ENCODE assay signal across 29 cellular contexts in genomic region chr11:71333473-71333872, GRCh38.
DNase-seq lines count a peak whose midpoint lies in the region; ATAC-seq, FAIRE-seq and TF ChIP-seq lines count a peak whose summit lies in the region.
"Had no signal": no experiment of that assay in that cellular context is flagged by ENCODE, and none has a peak within 500 bp of the region (broad histone marks: within the 10 kb centered on the region; RNA-seq: fewer than 3 reads in every experiment).

No MANE protein-coding gene starts in this region.

- H3K4me2 ChIP-seq in HepG2 (ENCODE audit: low read depth, low read length): no peak overlapping the region

- no peaks in the 10 kb centered on the region for H3K79me2 ChIP-seq in HepG2 (ENCODE audit: insufficient read depth, low read length)

- BruUV-seq in HepG2 (replicated peaks; lab: Mats Ljungman, UMichigan): no TSS peak

- no peak overlapping the region for H3K4me3 ChIP-seq in HepG2 (replicated peaks in 1 of 3; ENCODE audit: insufficient read depth in 1 of 3, low read depth in 2 of 3, low read length in 3 of 3)
- H3K4me3 ChIP-seq: MG63, SJCRH30 had no signal

- no peak for ATAC-seq in natural killer cell treated with Interleukin-12 subunit alpha and Interleukin-12 subunit beta and Interleukin-15 and Interleukin-18, amount 100 ng/mL, for 72 hours
- ATAC-seq in natural killer cell (no peak), HepG2 (no peak), sciatic nerve (no peak), HG03571 (IDR thresholded peaks at IDR 0.05; ENCODE audit: unreplicated experiment) (no peak), Right ventricle myocardium inferior (no peak)
- ATAC-seq: HCT116, SK-N-SH treated with all-trans-retinoic acid at 6 μM for 48 hours had no signal

- H3K9me3 ChIP-seq in HepG2 (ENCODE audit: low read length): peaks cover 13% of the 10 kb centered on the region
- H3K9me3 ChIP-seq: BE2C, SJCRH30 had no signal

- CTCF ChIA-PET in HepG2 (lab: Yijun Ruan, JAX; ENCODE audit: low intra/inter-chr PET ratio, low total read pairs): no interaction called here

- no peaks in the 10 kb centered on the region for H3K36me3 Mint-ChIP-seq in natural killer cell treated with Interleukin-12 subunit alpha and Interleukin-12 subunit beta and Interleukin-15 and Interleukin-18, amount 100 ng/mL, for 72 hours
- H3K36me3 Mint-ChIP-seq in natural killer cell: no peaks in the 10 kb centered on the region
- H3K36me3 Mint-ChIP-seq: CD14-positive monocyte had no signal

- TF ChIP-seq RAD21 in HepG2 (CRISPR knock-in tag; IDR thresholded peaks at IDR 0.05): no peak

- peak; percentile 20 for DNase-seq in natural killer cell treated with Interleukin-12 subunit alpha and Interleukin-12 subunit beta and Interleukin-15 and Interleukin-18, amount 100 ng/mL, for 72 hours (ENCODE audit: low spot score)
- DNase-seq in natural killer cell: no peak
- no peak for DNase-seq in HepG2 (ENCODE audit: low spot score)
- peak; percentile 14 for DNase-seq in sciatic nerve (ENCODE audit: low spot score)
- DNase-seq in NOMO-1 treated with dmso at 0.1 percent for 144 hours (lab: John Stamatoyannopoulos, UW; ENCODE audit: unreplicated experiment): no peak
- no peak for DNase-seq in Right ventricle myocardium inferior (ENCODE audit: missing footprints)
- no peak for DNase-seq in kidney tubule cell (ENCODE audit: low spot score)
- DNase-seq: 8988T, ACHN, BE2C, DMS 273 treated with DMSO at 0.1 percent for 48 hours, DMS79, GF-D8, KG1, MG63, NCI-H1105 treated with DMSO at 0.1 percent for 48 hours, NCI-H146, NCI-H2029, NCI-H446 treated with DMSO at 0.1 percent for 48 hours, SJCRH30 had no signal

- no peaks in the 10 kb centered on the region for H3K36me3 ChIP-seq in HepG2 (replicated peaks in 1 of 2; ENCODE audit: control insufficient read depth in 1 of 2, insufficient read depth in 2 of 2, low read length in 2 of 2)
- H3K36me3 ChIP-seq: BE2C, MG63, SJCRH30 had no signal

- peaks cover 0 to 6% of the 10 kb centered on the region in 2 donors for H3K27me3 Mint-ChIP-seq in natural killer cell treated with Interleukin-12 subunit alpha and Interleukin-12 subunit beta and Interleukin-15 and Interleukin-18, amount 100 ng/mL, for 72 hours
- H3K27me3 Mint-ChIP-seq in natural killer cell (ENCODE audit: low read depth in 2 of 2): no peaks in the 10 kb centered on the region

- in situ Hi-C loops in HepG2 (cut with HindIII; ENCODE audit: extremely low pct_ligation_motif_present, low pct_unique_long_range_greater_than_20kb): no loop called here

- POLR2A ChIA-PET in HepG2 (lab: Yijun Ruan, JAX): no interaction called here

- 60% methylated on average over 5 of the region's 6 CpGs for WGBS in HepG2 (ENCODE audit: low lambda C conversion rate)

- no peak overlapping the region for H3K9ac ChIP-seq in HepG2 (ENCODE audit: insufficient read depth, low read depth, low read length)

- H3K27me3 ChIP-seq in HepG2 (ENCODE audit: control insufficient read depth in 1 of 2, insufficient read depth in 2 of 2, low read length in 2 of 2): peaks cover 0 to 26% of the 10 kb centered on the region in 2 experiments; a peak in 3 of 5 replicates
- H3K27me3 ChIP-seq: MG63, SJCRH30 had no signal

- TF ChIP-seq EP300 in HepG2 (IDR thresholded peaks at IDR 0.05; ENCODE audit: low read depth in 2 of 2, low read length in 2 of 2): no peak
- no peak for TF ChIP-seq EP300 in HepG2 (CRISPR knock-in tag; IDR thresholded peaks at IDR 0.05; ENCODE audit: borderline replicate concordance)

- no peak overlapping the region for H3K4me3 Mint-ChIP-seq in natural killer cell treated with Interleukin-12 subunit alpha and Interleukin-12 subunit beta and Interleukin-15 and Interleukin-18, amount 100 ng/mL, for 72 hours
- no peak overlapping the region for H3K4me3 Mint-ChIP-seq in natural killer cell
- H3K4me3 Mint-ChIP-seq: CD14-positive monocyte; CD8-positive, alpha-beta memory T cell had no signal

- H3K4me1 Mint-ChIP-seq in natural killer cell treated with Interleukin-12 subunit alpha and Interleukin-12 subunit beta and Interleukin-15 and Interleukin-18, amount 100 ng/mL, for 72 hours (ENCODE audit: low read depth in 2 of 2): no peaks in the 10 kb centered on the region
- H3K4me1 Mint-ChIP-seq in natural killer cell: no peaks in the 10 kb centered on the region
- H3K4me1 Mint-ChIP-seq: CD14-positive monocyte; CD8-positive, alpha-beta memory T cell had no signal

- FAIRE-seq in HepG2 (lab: Jason Lieb, UNC): no peak
- FAIRE-seq: GM12891, H1, HTR-8/SVneo, RCC 7860 had no signal

- TF ChIP-seq CTCF in natural killer cell (IDR thresholded peaks at IDR 0.05) (no peak), HepG2 (CRISPR knock-in tag; IDR thresholded peaks at IDR 0.05) (no peak)

- TF ChIP-seq POLR2A in HepG2 (IDR thresholded peaks at IDR 0.05; ENCODE audit: insufficient read depth in 1 of 2, low read depth in 2 of 2, low read length in 2 of 2): no peak

- peaks cover 3% of the 10 kb centered on the region for H3K9me3 Mint-ChIP-seq in natural killer cell treated with Interleukin-12 subunit alpha and Interleukin-12 subunit beta and Interleukin-15 and Interleukin-18, amount 100 ng/mL, for 72 hours
- H3K9me3 Mint-ChIP-seq in natural killer cell: peaks cover 0 to 3% of the 10 kb centered on the region in 2 donors

- H3K27ac ChIP-seq in HepG2 (ENCODE audit: extremely low read length, insufficient read depth, low read length): no peak overlapping the region
- H3K27ac ChIP-seq: SJCRH30 had no signal

- H4K20me1 ChIP-seq in HepG2 (ENCODE audit: insufficient read depth, low read length): no peaks in the 10 kb centered on the region

- peaks cover 5% of the 10 kb centered on the region; the same call in 1 of the 2 replicates for H3K4me1 ChIP-seq in HepG2 (ENCODE audit: insufficient read depth, low read length)
- H3K4me1 ChIP-seq: BE2C, SJCRH30 had no signal

- intact Hi-C loops in natural killer cell (cut with micrococcal nuclease) (no loop called here), HepG2 (cut with micrococcal nuclease; ENCODE audit: unreplicated experiment) (no loop called here), sciatic nerve (cut with DNase I) (no loop called here), Right ventricle myocardium inferior (cut with DNase I) (no loop called here)

- no peak overlapping the region for H2AFZ ChIP-seq in HepG2 (ENCODE audit: low read length)

- no peak overlapping the region for H3K27ac Mint-ChIP-seq in natural killer cell treated with Interleukin-12 subunit alpha and Interleukin-12 subunit beta and Interleukin-15 and Interleukin-18, amount 100 ng/mL, for 72 hours
- no peak overlapping the region for H3K27ac Mint-ChIP-seq in natural killer cell
- H3K27ac Mint-ChIP-seq: CD14-positive monocyte; CD8-positive, alpha-beta memory T cell had no signal

TF ChIP-seq in HepG2, 621 proteins besides CTCF, POLR2A, EP300 and RAD21:
- TF ChIP-seq ZNF766 (CRISPR knock-in tag; IDR thresholded peaks at IDR 0.05; ENCODE audit: borderline replicate concordance) (no peak), ZNF101 (CRISPR knock-in tag; IDR thresholded peaks at IDR 0.05; ENCODE audit: borderline replicate concordance, low read depth) (peak; percentile 98)

Comparison
In these comparisons a context has a peak if more than half of its experiments do, and no peak if none do; other contexts are left out.
1. DNase-seq: peak in natural killer cell treated with Interleukin-12 subunit alpha and Interleukin-12 subunit beta and Interleukin-15 and Interleukin-18, amount 100 ng/mL, for 72 hours (single experiment) and sciatic nerve (single experiment); none in natural killer cell (single experiment), HepG2 (single experiment), NOMO-1 treated with dmso at 0.1 percent for 144 hours (single experiment), Right ventricle myocardium inferior (single experiment) and kidney tubule cell (single experiment).